Comparison of ENCODE assay signal across 8 cellular contexts in genomic region chr10:22002531-22003110, GRCh38. TPM values are rescaled to one million over a fixed set of nuclear protein-coding genes. Genes with fewer than 3 reads are reported as not detected.
DNase-seq lines count a peak whose midpoint lies in the region; ATAC-seq and TF ChIP-seq lines count a peak whose summit lies in the region.

No MANE protein-coding gene starts in this region.

- ATAC-seq in GM19452 (IDR thresholded peaks at IDR 0.05; ENCODE audit: unreplicated experiment) (peak; percentile 17), HG03442 (IDR thresholded peaks at IDR 0.05; ENCODE audit: unreplicated experiment) (peak; percentile 6)

- no peaks in the 10 kb centered on the region for H3K27me3 ChIP-seq in neutrophil

- DNase-seq in Daoy (ENCODE audit: low read depth) (peak; percentile 18), fibroblast of the aortic adventitia (ENCODE audit: low read depth) (peak; percentile 77), mucosa of gallbladder (ENCODE audit: low spot score) (no peak), ecto neural progenitor cell (ENCODE audit: low spot score) (no peak)

- H3K27ac ChIP-seq in neutrophil = peak overlapping the region; percentile 83

- H3K4me3 ChIP-seq in WI38 (ENCODE audit: low read depth, low read length) (peak overlapping the region; percentile 88), fibroblast of the aortic adventitia (ENCODE audit: low read depth, low read length) (peak overlapping the region; percentile 90), neutrophil (ENCODE audit: low read depth in 1 of 2, low read length in 1 of 2) (peak overlapping the region; percentile 71)

- TF ChIP-seq CTCF in WI38 (IDR thresholded peaks at IDR 0.05; ENCODE audit: low read depth, low read length) (no peak), fibroblast of the aortic adventitia (IDR thresholded peaks at IDR 0.05; ENCODE audit: insufficient read depth, low read length) (no peak), neutrophil (IDR thresholded peaks at IDR 0.05) (no peak)

- peaks cover 17 to 20% of the 10 kb centered on the region in 2 experiments for H3K4me1 ChIP-seq in neutrophil (ENCODE audit: control insufficient read depth in 1 of 2, insufficient read depth in 1 of 2, low read depth in 1 of 2, low read length in 1 of 2)

- no peaks in the 10 kb centered on the region for H3K9me3 ChIP-seq in neutrophil

- H3K36me3 ChIP-seq in neutrophil = no peaks in the 10 kb centered on the region

RNA-seq across cellular contexts. Expression of gene DNAJC1, which starts 0.9 kb away (rescaled TPM):
- 29.9 and 35.0 TPM in 2 replicates for total RNA-seq in Daoy (2014; rRNA removed; shearing (Covaris generic))
- 25.8 and 96.7 TPM in 2 replicates for total RNA-seq in fibroblast of the aortic adventitia (ENCODE audit: low replicate concordance)
- 40.4 TPM for total RNA-seq in mucosa of gallbladder

Comparison
In these comparisons a context has a peak if more than half of its experiments do, and no peak if none do; other contexts are left out.
1. DNase-seq: peak in Daoy (single experiment) and fibroblast of the aortic adventitia (single experiment); none in mucosa of gallbladder (single experiment) and ecto neural progenitor cell (single experiment).
2. Peak in every context shown above with its lines, with median percentiles within 50 percentile points of each other: H3K4me3 ChIP-seq.